Comparison of ENCODE assay signal across 2 cellular contexts in the genomic region with DNA sequence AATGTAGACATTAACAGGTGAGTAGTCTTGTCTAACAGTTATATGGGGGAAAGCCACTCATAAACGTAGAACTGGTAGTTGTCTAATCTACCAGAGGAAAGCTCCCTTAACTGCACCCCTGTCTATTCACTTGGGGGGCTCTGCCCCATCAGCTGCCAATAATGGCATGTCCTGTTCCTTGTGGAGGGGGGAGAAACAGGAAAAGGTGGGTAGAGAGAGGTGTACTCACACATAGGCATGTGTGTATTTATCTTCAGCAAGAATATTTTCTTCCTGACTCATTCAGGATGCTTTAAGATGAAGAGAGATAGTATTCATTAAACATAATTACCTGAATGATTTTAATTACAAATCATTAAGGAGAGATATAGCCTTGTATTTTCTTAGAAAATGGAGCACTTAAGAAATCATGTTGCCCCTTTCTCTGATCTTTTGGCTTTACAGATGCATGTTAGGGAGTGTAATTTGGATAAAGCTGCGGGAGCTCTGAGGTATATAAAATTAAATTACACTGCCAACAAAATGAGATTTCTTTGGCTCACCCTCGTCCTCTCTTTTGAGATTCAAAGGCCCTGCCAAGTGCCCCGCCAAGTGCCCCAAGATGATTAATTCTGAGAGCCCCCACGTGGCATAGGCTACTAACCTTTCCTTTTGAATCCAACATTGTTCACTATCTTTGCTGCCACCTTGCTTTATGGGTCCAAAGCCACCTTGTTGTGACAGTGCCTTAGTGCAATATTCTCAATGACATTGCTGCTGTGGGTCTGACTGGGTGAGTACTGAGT.
TF ChIP-seq lines count a peak whose summit lies in the region.

No MANE protein-coding gene starts in this region.

TF ChIP-seq in HCT116, 20 proteins besides CTCF, POLR2A, EP300 and RAD21:
- TF ChIP-seq SIN3A (IDR thresholded peaks at IDR 0.05; ENCODE audit: low read depth): no peak
- no peak for TF ChIP-seq POLR2AphosphoS5 (IDR thresholded peaks at IDR 0.05; ENCODE audit: low read depth, low read length)
- no peak for TF ChIP-seq ZNF274 (IDR thresholded peaks at IDR 0.05; ENCODE audit: low read depth, low read length)
- TF ChIP-seq SRF (IDR thresholded peaks at IDR 0.05; ENCODE audit: low read depth): no peak
- no peak for TF ChIP-seq CEBPB (IDR thresholded peaks at IDR 0.05; ENCODE audit: low read depth)
- TF ChIP-seq, protein P1, sequence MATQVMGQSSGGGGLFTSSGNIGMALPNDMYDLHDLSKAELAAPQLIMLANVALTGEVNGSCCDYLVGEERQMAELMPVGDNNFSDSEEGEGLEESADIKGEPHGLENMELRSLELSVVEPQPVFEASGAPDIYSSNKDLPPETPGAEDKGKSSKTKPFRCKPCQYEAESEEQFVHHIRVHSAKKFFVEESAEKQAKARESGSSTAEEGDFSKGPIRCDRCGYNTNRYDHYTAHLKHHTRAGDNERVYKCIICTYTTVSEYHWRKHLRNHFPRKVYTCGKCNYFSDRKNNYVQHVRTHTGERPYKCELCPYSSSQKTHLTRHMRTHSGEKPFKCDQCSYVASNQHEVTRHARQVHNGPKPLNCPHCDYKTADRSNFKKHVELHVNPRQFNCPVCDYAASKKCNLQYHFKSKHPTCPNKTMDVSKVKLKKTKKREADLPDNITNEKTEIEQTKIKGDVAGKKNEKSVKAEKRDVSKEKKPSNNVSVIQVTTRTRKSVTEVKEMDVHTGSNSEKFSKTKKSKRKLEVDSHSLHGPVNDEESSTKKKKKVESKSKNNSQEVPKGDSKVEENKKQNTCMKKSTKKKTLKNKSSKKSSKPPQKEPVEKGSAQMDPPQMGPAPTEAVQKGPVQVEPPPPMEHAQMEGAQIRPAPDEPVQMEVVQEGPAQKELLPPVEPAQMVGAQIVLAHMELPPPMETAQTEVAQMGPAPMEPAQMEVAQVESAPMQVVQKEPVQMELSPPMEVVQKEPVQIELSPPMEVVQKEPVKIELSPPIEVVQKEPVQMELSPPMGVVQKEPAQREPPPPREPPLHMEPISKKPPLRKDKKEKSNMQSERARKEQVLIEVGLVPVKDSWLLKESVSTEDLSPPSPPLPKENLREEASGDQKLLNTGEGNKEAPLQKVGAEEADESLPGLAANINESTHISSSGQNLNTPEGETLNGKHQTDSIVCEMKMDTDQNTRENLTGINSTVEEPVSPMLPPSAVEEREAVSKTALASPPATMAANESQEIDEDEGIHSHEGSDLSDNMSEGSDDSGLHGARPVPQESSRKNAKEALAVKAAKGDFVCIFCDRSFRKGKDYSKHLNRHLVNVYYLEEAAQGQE (IDR thresholded peaks at IDR 0.05; ENCODE audit: low read depth): no peak
- TF ChIP-seq, protein P2, sequence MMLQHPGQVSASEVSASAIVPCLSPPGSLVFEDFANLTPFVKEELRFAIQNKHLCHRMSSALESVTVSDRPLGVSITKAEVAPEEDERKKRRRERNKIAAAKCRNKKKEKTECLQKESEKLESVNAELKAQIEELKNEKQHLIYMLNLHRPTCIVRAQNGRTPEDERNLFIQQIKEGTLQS (IDR thresholded peaks at IDR 0.05): no peak
- no peak for TF ChIP-seq CBX3 (IDR thresholded peaks at IDR 0.05; ENCODE audit: low read depth)
- no peak for TF ChIP-seq FOSL1 (IDR thresholded peaks at IDR 0.05; ENCODE audit: low read depth)
- TF ChIP-seq ZFX (IDR thresholded peaks at IDR 0.05): no peak
- TF ChIP-seq, protein P3, sequence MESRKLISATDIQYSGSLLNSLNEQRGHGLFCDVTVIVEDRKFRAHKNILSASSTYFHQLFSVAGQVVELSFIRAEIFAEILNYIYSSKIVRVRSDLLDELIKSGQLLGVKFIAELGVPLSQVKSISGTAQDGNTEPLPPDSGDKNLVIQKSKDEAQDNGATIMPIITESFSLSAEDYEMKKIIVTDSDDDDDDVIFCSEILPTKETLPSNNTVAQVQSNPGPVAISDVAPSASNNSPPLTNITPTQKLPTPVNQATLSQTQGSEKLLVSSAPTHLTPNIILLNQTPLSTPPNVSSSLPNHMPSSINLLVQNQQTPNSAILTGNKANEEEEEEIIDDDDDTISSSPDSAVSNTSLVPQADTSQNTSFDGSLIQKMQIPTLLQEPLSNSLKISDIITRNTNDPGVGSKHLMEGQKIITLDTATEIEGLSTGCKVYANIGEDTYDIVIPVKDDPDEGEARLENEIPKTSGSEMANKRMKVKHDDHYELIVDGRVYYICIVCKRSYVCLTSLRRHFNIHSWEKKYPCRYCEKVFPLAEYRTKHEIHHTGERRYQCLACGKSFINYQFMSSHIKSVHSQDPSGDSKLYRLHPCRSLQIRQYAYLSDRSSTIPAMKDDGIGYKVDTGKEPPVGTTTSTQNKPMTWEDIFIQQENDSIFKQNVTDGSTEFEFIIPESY (IDR thresholded peaks at IDR 0.05; ENCODE audit: extremely low read depth, insufficient replicate concordance, low read length): no peak
- TF ChIP-seq TCF7L2 (IDR thresholded peaks at IDR 0.05; ENCODE audit: borderline replicate concordance, extremely low read depth, insufficient read depth, insufficient read length): no peak
- no peak for TF ChIP-seq SP1 (IDR thresholded peaks at IDR 0.05; ENCODE audit: low read depth)
- TF ChIP-seq JUND (IDR thresholded peaks at IDR 0.05): no peak
- no peak for TF ChIP-seq YY1 (IDR thresholded peaks at IDR 0.05; ENCODE audit: extremely low read depth, insufficient replicate concordance, low read depth, low read length)
- TF ChIP-seq EGR1 (IDR thresholded peaks at IDR 0.05; ENCODE audit: low read depth): no peak
- no peak for TF ChIP-seq ELF1 (IDR thresholded peaks at IDR 0.05; ENCODE audit: borderline replicate concordance, low read depth)
- TF ChIP-seq, protein P4, sequence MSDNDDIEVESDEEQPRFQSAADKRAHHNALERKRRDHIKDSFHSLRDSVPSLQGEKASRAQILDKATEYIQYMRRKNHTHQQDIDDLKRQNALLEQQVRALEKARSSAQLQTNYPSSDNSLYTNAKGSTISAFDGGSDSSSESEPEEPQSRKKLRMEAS (IDR thresholded peaks at IDR 0.05): no peak
- TF ChIP-seq EZH2phosphoT487 (IDR thresholded peaks at IDR 0.05; ENCODE audit: borderline replicate concordance): no peak
- no peak for TF ChIP-seq EZH2 (IDR thresholded peaks at IDR 0.05)

TF ChIP-seq in endothelial cell of umbilical vein, 7 proteins besides CTCF, POLR2A, EP300 and RAD21:
- TF ChIP-seq FOS (IDR thresholded peaks at IDR 0.05; ENCODE audit: borderline replicate concordance, insufficient read depth, low read length) (no peak), EZH2 (IDR thresholded peaks at IDR 0.05; ENCODE audit: borderline replicate concordance, low read depth, low read length, severe bottlenecking) (no peak), GATA2 (IDR thresholded peaks at IDR 0.05; ENCODE audit: insufficient read depth, insufficient read length, low read depth, low read length) (peak; percentile 46)
